Comparison of ENCODE assay signal across 8 cellular contexts in the genomic region with DNA sequence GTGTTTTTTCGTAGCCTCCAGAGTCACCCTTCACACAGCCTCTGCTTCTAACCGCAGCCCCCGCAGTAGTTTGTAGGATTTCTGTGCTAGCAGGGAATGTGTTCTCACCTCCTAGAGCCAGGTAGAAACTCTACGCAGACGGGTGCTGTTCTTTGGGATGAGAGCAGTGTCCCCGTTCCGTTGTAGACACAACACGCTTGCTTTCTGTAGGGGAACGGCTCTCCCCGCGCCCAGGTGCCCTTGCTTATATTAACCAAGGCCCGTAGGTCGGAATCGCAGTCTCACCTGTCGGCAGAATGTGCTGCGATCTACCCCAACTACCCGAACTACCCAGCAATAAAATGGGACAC.
A peak's percentile ranks its signal among the peaks of the same experiment; 100 is the strongest.
DNase-seq lines count a peak whose midpoint lies in the region; ATAC-seq and TF ChIP-seq lines count a peak whose summit lies in the region.

No MANE protein-coding gene starts in this region.

- H3K4me1 ChIP-seq in CD4-positive, alpha-beta memory T cell (ENCODE audit: insufficient read depth, low read length) = peaks cover 6% of the 10 kb centered on the region
- H3K4me1 ChIP-seq in breast epithelium (no peaks in the 10 kb centered on the region), mucosa of stomach (ENCODE audit: control insufficient read depth, insufficient read depth, low read length) (no peaks in the 10 kb centered on the region)

- H3K4me3 Mint-ChIP-seq in CD4-positive, alpha-beta memory T cell = peak overlapping the region; percentile 93 to 97 (median 96)

- TF ChIP-seq CTCF in HL-60 (IDR thresholded peaks at IDR 0.05; ENCODE audit: insufficient read depth, low read length) = no peak
- no peak for TF ChIP-seq CTCF in breast epithelium (IDR thresholded peaks at IDR 0.05)

- H3K27me3 ChIP-seq in CD4-positive, alpha-beta memory T cell (ENCODE audit: insufficient read depth, low read length) = no peaks in the 10 kb centered on the region
- H3K27me3 ChIP-seq in HL-60 (ENCODE audit: insufficient read depth, poor library complexity, severe bottlenecking) (no peaks in the 10 kb centered on the region), breast epithelium (no peaks in the 10 kb centered on the region), mucosa of stomach (ENCODE audit: control insufficient read depth, insufficient read depth, low read length) (peaks cover 7% of the 10 kb centered on the region)

- POLR2A ChIA-PET in CD4-positive, alpha-beta memory T cell (lab: Charles Lee; ENCODE audit: partially characterized antibody) = interaction anchor here (0.7 to 2.3 kb wide), 6 partner anchors 15 to 72 kb away, joined by 3 to 23 read pairs (median 8); no protein-coding TSS in a partner anchor

- peak overlapping the region; percentile 62 for H3K27ac ChIP-seq in CD4-positive, alpha-beta memory T cell (ENCODE audit: low read depth, low read length)
- no peak overlapping the region for H3K27ac ChIP-seq in HL-60 (replicated peaks)
- peak overlapping the region; percentile 93 for H3K27ac ChIP-seq in breast epithelium

- H3K9ac ChIP-seq in mucosa of stomach (ENCODE audit: low read length) = peak overlapping the region; percentile 46

- H3K27me3 Mint-ChIP-seq in CD4-positive, alpha-beta memory T cell = no peaks in the 10 kb centered on the region

- CTCF ChIA-PET in CD4-positive, alpha-beta memory T cell (lab: Charles Lee; ENCODE audit: partially characterized antibody) = interaction anchor here (0.9 kb wide), 1 partner anchor 10 kb away, joined by 3 read pairs; no protein-coding TSS in a partner anchor

- peaks cover 3 to 16% (median 4%) of the 10 kb centered on the region in 4 donors for H3K4me1 Mint-ChIP-seq in CD4-positive, alpha-beta memory T cell

- no peak for TF ChIP-seq POLR2A in breast epithelium (IDR thresholded peaks at IDR 0.05)

- peak overlapping the region; percentile 81 to 98 (median 97) for H3K27ac Mint-ChIP-seq in CD4-positive, alpha-beta memory T cell

- H3K36me3 Mint-ChIP-seq in CD4-positive, alpha-beta memory T cell = peaks cover 0 to 5% of the 10 kb centered on the region in 2 donors

- peak in 1 of 5 donors; percentile 39 for DNase-seq in CD4-positive, alpha-beta memory T cell
- DNase-seq in HL-60 (ENCODE audit: low read depth in 1 of 2, low spot score in 1 of 2) (no peak), breast epithelium (ENCODE audit: low spot score in 2 of 2) (no peak), kidney glomerular epithelial cell (lab: John Stamatoyannopoulos, UW) (no peak)

- H3K4me3 ChIP-seq in CD4-positive, alpha-beta memory T cell (ENCODE audit: low read length in 2 of 2) = peak overlapping the region; percentile 39 to 89
- H3K4me3 ChIP-seq in HL-60 (replicated peaks; ENCODE audit: insufficient read depth, low read length) (peak overlapping the region; percentile 50), breast epithelium (peak overlapping the region; percentile 43 to 80 (median 61)), mucosa of stomach (ENCODE audit: low read length) (peak overlapping the region; percentile 27)

- no peaks in the 10 kb centered on the region for H3K36me3 ChIP-seq in CD4-positive, alpha-beta memory T cell (ENCODE audit: insufficient read depth, low read length)
- no peaks in the 10 kb centered on the region for H3K36me3 ChIP-seq in breast epithelium
- no peaks in the 10 kb centered on the region for H3K36me3 ChIP-seq in mucosa of stomach (ENCODE audit: control insufficient read depth, insufficient read depth, low read length)

- no peaks in the 10 kb centered on the region for H3K9me3 Mint-ChIP-seq in CD4-positive, alpha-beta memory T cell

- no peaks in the 10 kb centered on the region for H3K9me3 ChIP-seq in CD4-positive, alpha-beta memory T cell (ENCODE audit: control insufficient read depth in 1 of 2, low read length in 2 of 2)
- H3K9me3 ChIP-seq in breast epithelium (no peaks in the 10 kb centered on the region), mucosa of stomach (ENCODE audit: control insufficient read depth, low read length) (no peaks in the 10 kb centered on the region)

- intact Hi-C loops in CD4-positive, alpha-beta memory T cell (cut with micrococcal nuclease) = loop anchor here (5.0 kb wide), 1 partner anchor 73 kb away; no protein-coding TSS in a partner anchor
- intact Hi-C loops in breast epithelium (cut with DNase I; ENCODE audit: low total_unique reads) = no loop called here

- ATAC-seq in GM21360 (IDR thresholded peaks at IDR 0.05; ENCODE audit: unreplicated experiment) = no peak
- ATAC-seq in HG02759 (IDR thresholded peaks at IDR 0.05; ENCODE audit: unreplicated experiment) = no peak
- ATAC-seq in HG03442 (IDR thresholded peaks at IDR 0.05; ENCODE audit: unreplicated experiment) = no peak
